In the genomic region with DNA sequence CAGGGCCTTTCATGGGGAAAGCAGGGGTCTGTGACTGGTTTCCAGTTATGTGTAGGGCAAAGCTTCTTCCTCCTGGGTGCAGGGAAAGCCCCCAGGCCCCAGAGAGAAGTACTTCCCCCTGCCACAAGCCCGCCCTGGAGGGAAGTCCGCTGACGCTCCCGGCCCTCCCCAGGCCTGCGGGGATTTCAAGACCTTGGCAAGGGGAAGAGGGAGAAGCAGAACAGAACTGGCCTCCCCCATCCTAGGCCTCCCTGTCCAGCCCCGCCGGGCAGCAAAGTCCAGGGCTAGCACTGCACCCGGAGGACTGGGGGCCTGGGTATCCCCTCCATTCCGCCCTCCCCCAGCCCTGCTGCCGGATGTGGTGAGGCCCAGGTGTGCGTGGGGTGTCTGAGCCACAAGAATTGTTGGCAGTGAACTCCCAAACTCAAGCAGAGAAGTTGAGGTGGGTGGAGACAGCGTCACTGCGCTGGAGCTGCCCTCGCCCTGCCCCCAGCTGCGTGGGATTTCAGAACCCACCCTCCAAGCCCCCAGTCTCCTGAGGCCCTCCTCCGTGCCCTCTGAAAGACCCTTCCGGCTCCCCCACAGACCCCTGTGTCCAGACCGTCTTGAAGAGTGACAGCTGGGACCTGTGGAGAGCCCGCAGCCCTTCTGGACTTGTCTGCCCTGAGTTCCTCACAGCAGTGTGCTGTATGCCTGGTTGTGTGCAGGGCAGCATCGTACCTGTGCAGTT, we compare ENCODE assay signal across 8 cellular contexts. TPM values are rescaled to one million over a fixed set of nuclear protein-coding genes. Genes with fewer than 3 reads are reported as not detected.
A peak's percentile ranks its signal among the peaks of the same experiment; 100 is the strongest.
DNase-seq lines count a peak whose midpoint lies in the region; ATAC-seq and TF ChIP-seq lines count a peak whose summit lies in the region.

No MANE protein-coding gene starts in this region.

- H3K9me3 Mint-ChIP-seq in CD8-positive, alpha-beta T cell: no peaks in the 10 kb centered on the region

- peak overlapping the region; percentile 94 for H3K27ac Mint-ChIP-seq in CD8-positive, alpha-beta T cell

- no peaks in the 10 kb centered on the region for H3K27me3 Mint-ChIP-seq in CD8-positive, alpha-beta T cell (ENCODE audit: low read depth)

- no peaks in the 10 kb centered on the region for H3K27me3 ChIP-seq in CD8-positive, alpha-beta T cell (ENCODE audit: insufficient read depth, low read length)

- POLR2A ChIA-PET in CD8-positive, alpha-beta T cell (lab: Charles Lee): interaction anchor here (1.0 to 8.9 kb wide), 7 partner anchors 8 to 391 kb away, joined by 3 to 83 read pairs (median 12); a partner anchor contains a TSS

- in situ Hi-C loops in ACHN (cut with HindIII; ENCODE audit: low pct_ligation_motif_present, low pct_unique_long_range_greater_than_20kb, low sequenced_read_pairs): no loop called here

- ATAC-seq in CD8-positive, alpha-beta T cell: peak; percentile 30
- peak; percentile 26 for ATAC-seq in GM21423 (IDR thresholded peaks at IDR 0.05; ENCODE audit: unreplicated experiment)

- no peak for TF ChIP-seq CTCF in CD8-positive, alpha-beta T cell (IDR thresholded peaks at IDR 0.05)

- H3K4me3 ChIP-seq in CD8-positive, alpha-beta T cell (ENCODE audit: low read depth, low read length): peak overlapping the region; percentile 91

- peak overlapping the region; percentile 84 for H3K4me3 Mint-ChIP-seq in CD8-positive, alpha-beta T cell

- peaks cover 71% of the 10 kb centered on the region for H3K4me1 ChIP-seq in CD8-positive, alpha-beta T cell (ENCODE audit: insufficient read depth, low read length)

- no peaks in the 10 kb centered on the region for H3K9me3 ChIP-seq in CD8-positive, alpha-beta T cell (ENCODE audit: low read length)

- H3K36me3 Mint-ChIP-seq in CD8-positive, alpha-beta T cell: peaks cover 28% of the 10 kb centered on the region

- intact Hi-C loops in CD8-positive, alpha-beta T cell (cut with DNase I, micrococcal nuclease): loop anchor here (1.0 to 5.0 kb wide), 5 partner anchors 10 to 391 kb away; a partner anchor contains a TSS

- H3K36me3 ChIP-seq in CD8-positive, alpha-beta T cell (ENCODE audit: insufficient read depth, low read length): peaks cover 16% of the 10 kb centered on the region

- peak overlapping the region; percentile 98 for H3K27ac ChIP-seq in CD8-positive, alpha-beta T cell (ENCODE audit: low read depth, low read length)

- CTCF ChIA-PET in CD8-positive, alpha-beta T cell (lab: Charles Lee): interaction anchor here (0.6 to 22.6 kb wide), 7 partner anchors 8 to 121 kb away, joined by 3 to 775 read pairs (median 18); a partner anchor contains a TSS

- DNase-seq in CD8-positive, alpha-beta T cell: peak; percentile 75 to 95 (median 87)
- DNase-seq in Kasumi-1 (lab: John Stamatoyannopoulos, UW) (peak; percentile 76), germinal center (ENCODE audit: low spot score) (peak; percentile 84), NK-92 (lab: John Stamatoyannopoulos, UW; ENCODE audit: unreplicated experiment) (no peak), ACHN (no peak)
- peak; percentile 79 to 90 (median 85) for DNase-seq in activated CD8-positive, alpha-beta memory T cell treated with anti-CD3 and anti-CD28 coated beads for 48 hours (ENCODE audit: low read depth in 2 of 3, low spot score in 2 of 3)
- peak; percentile 81 to 88 for DNase-seq in stimulated activated CD4-positive, alpha-beta T cell treated with anti-CD3 and anti-CD28 coated beads, Interleukin-12 subunit alpha, Interleukin-12 subunit beta, amount 100 ng/mL, for 24 hours (ENCODE audit: low read depth in 2 of 2)

- peaks cover 65% of the 10 kb centered on the region for H3K4me1 Mint-ChIP-seq in CD8-positive, alpha-beta T cell (ENCODE audit: low read depth)

RNA-seq across cellular contexts. Expression of a gene that starts 1.1 kb away (rescaled TPM):
- total RNA-seq in CD8-positive, alpha-beta T cell: 1,000 to 10,000 TPM; 1,304 to 1,350 TPM

RNA-seq across cellular contexts. Expression of a gene that starts 8.0 kb away (rescaled TPM):
- 10 to 100 TPM; 16.6 to 17.5 TPM for total RNA-seq in CD8-positive, alpha-beta T cell

RNA-seq across cellular contexts. Expression of a gene that starts 29.9 kb away (rescaled TPM):
- 1 to 10 TPM; 2.0 TPM for total RNA-seq in CD8-positive, alpha-beta T cell

Comparison
In these comparisons a context has a peak if more than half of its experiments do, and no peak if none do; other contexts are left out.
1. DNase-seq: peak in CD8-positive, alpha-beta T cell (7 of 7), Kasumi-1 (2 of 2), activated CD8-positive, alpha-beta memory T cell treated with anti-CD3 and anti-CD28 coated beads for 48 hours (3 of 3), germinal center (single experiment) and stimulated activated CD4-positive, alpha-beta T cell treated with anti-CD3 and anti-CD28 coated beads, Interleukin-12 subunit alpha, Interleukin-12 subunit beta, amount 100 ng/mL, for 24 hours (2 of 2); none in NK-92 (single experiment) and ACHN (single experiment).